Comparison of ENCODE assay signal across 8 cellular contexts in genomic region chr2:239275871-239276812, GRCh38.
DNase-seq lines count a peak whose midpoint lies in the region; ATAC-seq and TF ChIP-seq lines count a peak whose summit lies in the region.

No MANE protein-coding gene starts in this region.

- TF ChIP-seq CTCF in CD4-positive, alpha-beta T cell (IDR thresholded peaks at IDR 0.05): no peak
- TF ChIP-seq CTCF in Panc1 (IDR thresholded peaks at IDR 0.05): no peak
- TF ChIP-seq CTCF in fibroblast of mammary gland (conservative IDR thresholded peaks at IDR 0.05; ENCODE audit: control insufficient read depth, insufficient read depth, low read depth, low read length): no peak
- TF ChIP-seq CTCF in osteocyte (IDR thresholded peaks at IDR 0.05): no peak

- intact Hi-C loops in CD4-positive, alpha-beta T cell (cut with DNase I, micrococcal nuclease): loop anchor here (1.0 to 2.0 kb wide), 3 partner anchors 9 to 22 kb away; no protein-coding TSS in a partner anchor
- intact Hi-C loops in Panc1 (cut with micrococcal nuclease; ENCODE audit: unreplicated experiment): no loop called here

- in situ Hi-C loops in Panc1 (cut with HindIII; ENCODE audit: low pct_unique_long_range_greater_than_20kb, low sequenced_read_pairs): no loop called here

- POLR2A ChIA-PET in CD4-positive, alpha-beta T cell (lab: Charles Lee): interaction anchor here (0.7 to 4.9 kb wide), 12 partner anchors 8 to 125 kb away, joined by 3 to 30 read pairs (median 8); partner anchors contain the start of gene HDAC4
- POLR2A ChIA-PET in Panc1 (lab: Charles Lee): no interaction called here

- no peaks in the 10 kb centered on the region for H3K9me3 ChIP-seq in CD4-positive, alpha-beta T cell (ENCODE audit: control insufficient read depth, low read length)
- no peaks in the 10 kb centered on the region for H3K9me3 ChIP-seq in Panc1 (ENCODE audit: control insufficient read depth, insufficient read depth, low read depth, low read length)

- no peaks in the 10 kb centered on the region for H3K27me3 ChIP-seq in CD4-positive, alpha-beta T cell (ENCODE audit: control insufficient read depth, insufficient read depth, low read length)
- H3K27me3 ChIP-seq in Panc1 (ENCODE audit: control insufficient read depth, insufficient read depth, low read length): no peaks in the 10 kb centered on the region

- no peaks in the 10 kb centered on the region for H3K9me3 Mint-ChIP-seq in CD4-positive, alpha-beta T cell
- H3K9me3 Mint-ChIP-seq in osteocyte (ENCODE audit: unreplicated experiment): no peaks in the 10 kb centered on the region

- H3K4me3 ChIP-seq in Panc1 (ENCODE audit: low read depth in 2 of 2, low read length in 2 of 2) (no peak overlapping the region), fibroblast of mammary gland (ENCODE audit: control insufficient read depth, low read depth, low read length) (no peak overlapping the region)

- no peaks in the 10 kb centered on the region for H3K36me3 ChIP-seq in Panc1 (ENCODE audit: control insufficient read depth, insufficient read depth, low read length)

- H3K4me1 Mint-ChIP-seq in CD4-positive, alpha-beta T cell (ENCODE audit: low read depth): peaks cover 59% of the 10 kb centered on the region
- H3K4me1 Mint-ChIP-seq in osteocyte (ENCODE audit: unreplicated experiment): peaks cover 22% of the 10 kb centered on the region

- peak overlapping the region; percentile 79 for H3K4me3 Mint-ChIP-seq in CD4-positive, alpha-beta T cell
- no peak overlapping the region for H3K4me3 Mint-ChIP-seq in osteocyte (ENCODE audit: unreplicated experiment)

- CTCF ChIA-PET in CD4-positive, alpha-beta T cell (lab: Charles Lee): interaction anchor here (1.0 to 3.9 kb wide), 12 partner anchors 9 to 123 kb away, joined by 3 to 26 read pairs (median 10); no protein-coding TSS in a partner anchor
- CTCF ChIA-PET in Panc1 (lab: Charles Lee): no interaction called here

- no peak for ATAC-seq in CD4-positive, alpha-beta T cell (ENCODE audit: poor library complexity)
- ATAC-seq in Panc1 (no peak), HG03159 (IDR thresholded peaks at IDR 0.05; ENCODE audit: unreplicated experiment) (no peak), HG03108 (IDR thresholded peaks at IDR 0.05; ENCODE audit: unreplicated experiment) (no peak)

- peak overlapping the region; percentile 93 for H3K27ac Mint-ChIP-seq in CD4-positive, alpha-beta T cell
- peak overlapping the region; percentile 85 for H3K27ac Mint-ChIP-seq in osteocyte (ENCODE audit: unreplicated experiment)

- H3K4me1 ChIP-seq in Panc1 (ENCODE audit: control insufficient read depth, insufficient read depth, low read length): peaks cover 38% of the 10 kb centered on the region

- BruUV-seq in Panc1 (replicated peaks; lab: Mats Ljungman, UMichigan): no TSS peak

- no peaks in the 10 kb centered on the region for H3K36me3 Mint-ChIP-seq in CD4-positive, alpha-beta T cell (ENCODE audit: low read depth)
- H3K36me3 Mint-ChIP-seq in osteocyte (ENCODE audit: unreplicated experiment): no peaks in the 10 kb centered on the region

- no peaks in the 10 kb centered on the region for H3K27me3 Mint-ChIP-seq in CD4-positive, alpha-beta T cell
- no peaks in the 10 kb centered on the region for H3K27me3 Mint-ChIP-seq in osteocyte (ENCODE audit: unreplicated experiment)

- DNase-seq in CD4-positive, alpha-beta T cell: no peak
- DNase-seq in Panc1 (ENCODE audit: low read depth, low spot score) (no peak), fibroblast of mammary gland (ENCODE audit: low read depth) (peak; percentile 93), osteocyte (ENCODE audit: extremely low spot score, unreplicated experiment) (no peak)
- DNase-seq in stimulated activated CD4-positive, alpha-beta T cell treated with anti-CD3 and anti-CD28 coated beads, Interleukin-4, amount 100 ng/mL, for 4 hours: no peak
- DNase-seq in stimulated activated CD4-positive, alpha-beta T cell treated with anti-CD3 and anti-CD28 coated beads, Interleukin-2, amount 100 ng/mL, for 24 hours: no peak

- no peak overlapping the region for H3K27ac ChIP-seq in CD4-positive, alpha-beta T cell (ENCODE audit: low read depth, low read length)
- peak overlapping the region; percentile 62 for H3K27ac ChIP-seq in Panc1 (ENCODE audit: low read length)
